In genomic region chr11:17924713-17925112, GRCh38 we compare ENCODE assay signal across 22 cellular contexts.
"Had no signal": no experiment of that assay in that cellular context is flagged by ENCODE, and none has a peak within 500 bp of the region (broad histone marks: within the 10 kb centered on the region; RNA-seq: fewer than 3 reads in every experiment).

No MANE protein-coding gene starts in this region.

- FAIRE-seq: frontal cortex, urothelium cell line had no signal

- H3K4me3 ChIP-seq: coronary artery, mucosa of descending colon, neural progenitor cell, psoas muscle, skin epidermis, spleen, thoracic aorta, tibial nerve, upper lobe of left lung had no signal

- H3K9me3 ChIP-seq: mucosa of descending colon, psoas muscle, spleen, thoracic aorta, tibial nerve, upper lobe of left lung had no signal

- ATAC-seq: mucosa of descending colon; naive thymus-derived CD4-positive, alpha-beta T cell; psoas muscle; right cardiac atrium; stimulated activated memory B cell treated with anti-CD40 and anti-IgM and Interleukin-4, amounts not matched to agents 10 μg/mL and 1 μg/mL and 100 μg/mL, for 72 hours; stimulated activated naive CD8-positive, alpha-beta T cell treated with anti-CD3 and anti-CD28 coated beads, Interleukin-15, Interleukin-2, amounts not matched to agents 100 U/mL and 50 U/mL, for 24 hours had no signal

- H2AFZ ChIP-seq: neural progenitor cell had no signal

- H3K36me3 ChIP-seq: neural progenitor cell, thoracic aorta had no signal

- H3K9ac ChIP-seq: neural progenitor cell had no signal

- H3K27me3 ChIP-seq: neural progenitor cell, spleen, tibial nerve, upper lobe of left lung had no signal

- DNase-seq: hypothalamus; immature natural killer cell; islet precursor cell; kidney glomerular epithelial cell; mesenchymal stem cell; mucosa of descending colon; naive thymus-derived CD4-positive, alpha-beta T cell; posterior cingulate gyrus; psoas muscle; right cardiac atrium; spleen; stimulated activated CD4-positive, alpha-beta T cell treated with anti-CD3 and anti-CD28 coated beads, Interleukin-4, amount 100 ng/mL, for 4 hours; stimulated activated naive CD8-positive, alpha-beta T cell treated with anti-CD3 and anti-CD28 coated beads, Interleukin-15, Interleukin-2, amounts not matched to agents 100 U/mL and 50 U/mL, for 24 hours; upper lobe of left lung had no signal

- H3K4me2 ChIP-seq: neural progenitor cell had no signal

- H3K27ac ChIP-seq: coronary artery, neural progenitor cell, psoas muscle, skin epidermis, thoracic aorta, tibial nerve, upper lobe of left lung had no signal
